27 cellular contexts compared by ENCODE assay signal in the genomic region with DNA sequence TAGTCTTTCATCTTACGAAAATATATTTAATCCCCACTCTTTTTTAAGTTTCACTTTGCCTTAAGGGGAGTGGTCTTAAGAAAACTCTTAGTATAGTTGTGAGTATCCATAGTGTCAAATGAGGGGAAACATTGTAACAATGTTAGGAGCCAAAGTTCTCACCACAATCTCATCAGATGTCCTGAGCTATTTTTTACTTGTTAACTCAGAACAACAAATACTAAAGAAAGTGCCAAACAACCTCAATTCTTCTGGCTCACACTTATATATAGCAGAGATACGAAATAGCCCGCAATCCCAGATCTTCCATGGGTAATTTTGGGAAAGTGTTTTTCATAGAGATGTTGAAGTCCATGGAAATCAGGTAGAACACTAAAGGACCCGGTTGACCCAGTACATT.
"Had no signal": no experiment of that assay in that cellular context is flagged by ENCODE, and none has a peak within 500 bp of the region (broad histone marks: within the 10 kb centered on the region; RNA-seq: fewer than 3 reads in every experiment).

No MANE protein-coding gene starts in this region.

- H3K4me3 ChIP-seq: Peyer's patch had no signal

- H3K36me3 ChIP-seq: Peyer's patch had no signal

- ATAC-seq: activated CD8-positive, alpha-beta memory T cell treated with anti-CD3 and anti-CD28 coated beads, Interleukin-2, amount 10 ng/mL, durations not matched to agents 7 days and 5 days; T-helper 17 cell; WTC11 had no signal

- H3K27ac ChIP-seq: Peyer's patch, RWPE1 had no signal

- FAIRE-seq: bronchial epithelial cell had no signal

- DNase-seq: activated CD4-positive, alpha-beta T cell treated with anti-CD3 and anti-CD28 coated beads for 48 hours; activated CD4-positive, alpha-beta T cell treated with anti-CD3 and anti-CD28 coated beads, Interleukin-2, amount 50 U/mL, for 4 hours; activated CD4-positive, CD25-positive, alpha-beta regulatory T cell treated with anti-CD3 and anti-CD28 coated beads, Interleukin-2, amount 50 U/mL, for 72 hours; activated CD8-positive, alpha-beta memory T cell treated with anti-CD3 and anti-CD28 coated beads, Interleukin-2, amount 10 ng/mL, durations not matched to agents 7 days and 5 days; activated gamma-delta T cell; activated naive CD4-positive, alpha-beta T cell treated with anti-CD3 and anti-CD28 coated beads for 36 hours; activated naive CD8-positive, alpha-beta T cell treated with anti-CD3 and anti-CD28 coated beads for 36 hours; activated T-cell treated with anti-CD3 and anti-CD28 coated beads, Interleukin-2, amount 50 U/mL, for 24 hours; IMR-90; KBM-7; NCI-H1092 treated with DMSO at 0.1 percent for 48 hours; NCI-H1417 treated with DMSO at 0.1 percent for 48 hours; NCI-H1694; NCI-H2029; NCI-H2107; NCI-H2171 treated with DMSO at 0.1 percent for 48 hours; NCI-H345; NCI-H510A; NCI-H526 treated with DMSO at 0.1 percent for 48 hours; NK-92 treated with Interleukin-12 subunit alpha and Interleukin-12 subunit beta, amount 100 ng/mL, for 24 hours; Peyer's patch; SHP77 treated with DMSO at 0.1 percent for 48 hours; T-helper 17 cell; T-helper 9 cell had no signal

- H3K27me3 ChIP-seq: Peyer's patch had no signal

- H3K9me3 ChIP-seq: Peyer's patch had no signal
